Comparison of ENCODE assay signal across 2 cellular contexts in the genomic region with DNA sequence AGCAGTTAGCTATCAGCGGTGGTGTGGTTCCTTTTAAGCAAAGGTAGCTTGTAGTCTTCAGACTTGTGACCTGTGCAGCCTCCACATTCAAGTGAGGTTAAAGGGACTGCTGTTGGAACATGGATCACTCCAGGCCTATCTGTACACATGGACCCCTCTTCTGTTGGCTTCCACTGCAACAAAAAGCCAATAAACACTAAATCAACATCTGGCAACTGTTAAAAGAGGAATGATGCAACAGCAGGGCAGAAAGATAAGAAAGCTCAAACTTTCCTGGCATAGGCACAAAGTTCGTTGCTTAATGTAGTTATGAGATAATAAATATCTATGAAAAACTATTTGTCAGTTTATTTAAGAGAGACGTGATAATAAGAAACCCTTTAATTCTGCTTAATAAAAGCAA.
TF ChIP-seq lines count a peak whose summit lies in the region.

No MANE protein-coding gene starts in this region.

TF ChIP-seq in K562, 482 proteins besides CTCF, POLR2A, EP300 and RAD21 (continued from another document and continues in another):
- no peak for TF ChIP-seq EGR1 (conservative IDR thresholded peaks at IDR 0.05)
- no peak for TF ChIP-seq ZFPM2 (CRISPR knock-in tag; IDR thresholded peaks at IDR 0.05)
- peak; percentile 47; the same call in 1 of the 2 replicates for TF ChIP-seq SMAD4 (CRISPR knock-in tag; conservative IDR thresholded peaks at IDR 0.05)
- 0 out of 2 replicates have a peak, but pooled peaks have one; percentile 40 for TF ChIP-seq ZNF584 (CRISPR knock-in tag; IDR thresholded peaks at IDR 0.05; ENCODE audit: low read depth)
- no peak for TF ChIP-seq SIN3B (IDR thresholded peaks at IDR 0.05; ENCODE audit: low read depth)
- TF ChIP-seq ATF1 (CRISPR knock-in tag; IDR thresholded peaks at IDR 0.05) = no peak
- TF ChIP-seq ATF1 (tag; IDR thresholded peaks at IDR 0.05) = peak; percentile 57
- no peak for TF ChIP-seq CTCFL (IDR thresholded peaks at IDR 0.05; ENCODE audit: borderline replicate concordance, insufficient read depth, low read depth, low read length, poor library complexity, severe bottlenecking)
- TF ChIP-seq PRMT5 (CRISPR knock-in tag; IDR thresholded peaks at IDR 0.05) = no peak
- TF ChIP-seq STAT5A (IDR thresholded peaks at IDR 0.05; ENCODE audit: borderline replicate concordance, low read length) = peak; percentile 69; the same call in 1 of the 2 replicates
- TF ChIP-seq ZNF239 (CRISPR knock-in tag; IDR thresholded peaks at IDR 0.05) = no peak
- TF ChIP-seq ZNF589 (CRISPR knock-in tag; IDR thresholded peaks at IDR 0.05; ENCODE audit: low read depth) = peak; percentile 80
- no peak for TF ChIP-seq ETS2 (tag; IDR thresholded peaks at IDR 0.05; ENCODE audit: borderline replicate concordance, poor library complexity, severe bottlenecking)
- TF ChIP-seq MEIS2 (IDR thresholded peaks at IDR 0.05; ENCODE audit: partially characterized antibody) = peak; percentile 97
- no peak for TF ChIP-seq ZBED1 (IDR thresholded peaks at IDR 0.05)
- TF ChIP-seq POLR2H (tag; IDR thresholded peaks at IDR 0.05; ENCODE audit: low read depth) = peak; percentile 37; the same call in 1 of the 2 replicates
- no peak for TF ChIP-seq SRSF3 (IDR thresholded peaks at IDR 0.05; ENCODE audit: insufficient read depth, low read length)
- peak; percentile 79 for TF ChIP-seq RNF2 (IDR thresholded peaks at IDR 0.05)
- TF ChIP-seq, protein P1, sequence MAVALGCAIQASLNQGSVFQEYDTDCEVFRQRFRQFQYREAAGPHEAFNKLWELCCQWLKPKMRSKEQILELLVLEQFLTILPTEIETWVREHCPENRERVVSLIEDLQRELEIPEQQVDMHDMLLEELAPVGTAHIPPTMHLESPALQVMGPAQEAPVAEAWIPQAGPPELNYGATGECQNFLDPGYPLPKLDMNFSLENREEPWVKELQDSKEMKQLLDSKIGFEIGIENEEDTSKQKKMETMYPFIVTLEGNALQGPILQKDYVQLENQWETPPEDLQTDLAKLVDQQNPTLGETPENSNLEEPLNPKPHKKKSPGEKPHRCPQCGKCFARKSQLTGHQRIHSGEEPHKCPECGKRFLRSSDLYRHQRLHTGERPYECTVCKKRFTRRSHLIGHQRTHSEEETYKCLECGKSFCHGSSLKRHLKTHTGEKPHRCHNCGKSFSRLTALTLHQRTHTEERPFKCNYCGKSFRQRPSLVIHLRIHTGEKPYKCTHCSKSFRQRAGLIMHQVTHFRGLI (CRISPR knock-in tag; IDR thresholded peaks at IDR 0.05) = no peak
- 0 out of 2 replicates have a peak, but pooled peaks have one; percentile 53 for TF ChIP-seq GATAD2A (IDR thresholded peaks at IDR 0.05)
- TF ChIP-seq CBX3 (IDR thresholded peaks at IDR 0.05; ENCODE audit: borderline replicate concordance in 1 of 2, low read length in 2 of 2) = peak in 1 of 2 experiments; percentile 53; a peak in 1 of 3 replicates
- TF ChIP-seq THRB (CRISPR knock-in tag; conservative IDR thresholded peaks at IDR 0.05) = no peak
- TF ChIP-seq BCL6 (CRISPR knock-in tag; IDR thresholded peaks at IDR 0.05) = no peak
- 0 out of 2 replicates have a peak, but pooled peaks have one; percentile 38 for TF ChIP-seq ZNF583 (CRISPR knock-in tag; IDR thresholded peaks at IDR 0.05)
- TF ChIP-seq TOE1 (IDR thresholded peaks at IDR 0.05; ENCODE audit: borderline replicate concordance) = no peak; the same call in 1 of the 2 replicates
- TF ChIP-seq TOE1 (CRISPR knock-in tag; IDR thresholded peaks at IDR 0.05; ENCODE audit: borderline replicate concordance, low read depth) = no peak
- TF ChIP-seq, protein P2, sequence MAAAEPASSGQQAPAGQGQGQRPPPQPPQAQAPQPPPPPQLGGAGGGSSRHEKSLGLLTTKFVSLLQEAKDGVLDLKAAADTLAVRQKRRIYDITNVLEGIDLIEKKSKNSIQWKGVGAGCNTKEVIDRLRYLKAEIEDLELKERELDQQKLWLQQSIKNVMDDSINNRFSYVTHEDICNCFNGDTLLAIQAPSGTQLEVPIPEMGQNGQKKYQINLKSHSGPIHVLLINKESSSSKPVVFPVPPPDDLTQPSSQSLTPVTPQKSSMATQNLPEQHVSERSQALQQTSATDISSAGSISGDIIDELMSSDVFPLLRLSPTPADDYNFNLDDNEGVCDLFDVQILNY (CRISPR knock-in tag; IDR thresholded peaks at IDR 0.05) = no peak
- TF ChIP-seq, protein P3, sequence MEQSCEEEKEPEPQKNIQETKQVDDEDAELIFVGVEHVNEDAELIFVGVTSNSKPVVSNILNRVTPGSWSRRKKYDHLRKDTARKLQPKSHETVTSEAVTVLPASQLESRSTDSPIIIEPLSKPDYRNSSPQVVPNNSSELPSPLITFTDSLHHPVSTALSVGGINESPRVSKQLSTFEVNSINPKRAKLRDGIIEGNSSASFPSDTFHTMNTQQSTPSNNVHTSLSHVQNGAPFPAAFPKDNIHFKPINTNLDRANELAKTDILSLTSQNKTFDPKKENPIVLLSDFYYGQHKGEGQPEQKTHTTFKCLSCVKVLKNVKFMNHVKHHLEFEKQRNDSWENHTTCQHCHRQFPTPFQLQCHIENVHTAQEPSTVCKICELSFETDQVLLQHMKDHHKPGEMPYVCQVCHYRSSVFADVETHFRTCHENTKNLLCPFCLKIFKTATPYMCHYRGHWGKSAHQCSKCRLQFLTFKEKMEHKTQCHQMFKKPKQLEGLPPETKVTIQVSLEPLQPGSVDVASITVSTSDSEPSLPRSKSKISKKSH (CRISPR knock-in tag; IDR thresholded peaks at IDR 0.05) = no peak
- peak; percentile 62 for TF ChIP-seq MTA2 (IDR thresholded peaks at IDR 0.05; ENCODE audit: low read depth)

TF ChIP-seq in liver, 16 proteins besides CTCF, POLR2A, EP300 and RAD21 (continued from another document):
- TF ChIP-seq, protein P4, sequence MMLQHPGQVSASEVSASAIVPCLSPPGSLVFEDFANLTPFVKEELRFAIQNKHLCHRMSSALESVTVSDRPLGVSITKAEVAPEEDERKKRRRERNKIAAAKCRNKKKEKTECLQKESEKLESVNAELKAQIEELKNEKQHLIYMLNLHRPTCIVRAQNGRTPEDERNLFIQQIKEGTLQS (IDR thresholded peaks at IDR 0.05) = peak; percentile 94
- TF ChIP-seq HNF4G (IDR thresholded peaks at IDR 0.05) = peak; percentile 56
- TF ChIP-seq EGR1 (IDR thresholded peaks at IDR 0.05; ENCODE audit: low read depth in 2 of 2) = peak in 1 of 2 donors; percentile 66
- peak; percentile 84 for TF ChIP-seq YY1 (IDR thresholded peaks at IDR 0.05)
- TF ChIP-seq SP1 (IDR thresholded peaks at IDR 0.05) = peak; percentile 89
- TF ChIP-seq HNF4A (conservative IDR thresholded peaks at IDR 0.05) = peak; percentile 86 to 88
- peak; percentile 80 for TF ChIP-seq MAX (IDR thresholded peaks at IDR 0.05)
- peak; percentile 80 to 90 for TF ChIP-seq JUND (IDR thresholded peaks at IDR 0.05)
- TF ChIP-seq, protein P5, sequence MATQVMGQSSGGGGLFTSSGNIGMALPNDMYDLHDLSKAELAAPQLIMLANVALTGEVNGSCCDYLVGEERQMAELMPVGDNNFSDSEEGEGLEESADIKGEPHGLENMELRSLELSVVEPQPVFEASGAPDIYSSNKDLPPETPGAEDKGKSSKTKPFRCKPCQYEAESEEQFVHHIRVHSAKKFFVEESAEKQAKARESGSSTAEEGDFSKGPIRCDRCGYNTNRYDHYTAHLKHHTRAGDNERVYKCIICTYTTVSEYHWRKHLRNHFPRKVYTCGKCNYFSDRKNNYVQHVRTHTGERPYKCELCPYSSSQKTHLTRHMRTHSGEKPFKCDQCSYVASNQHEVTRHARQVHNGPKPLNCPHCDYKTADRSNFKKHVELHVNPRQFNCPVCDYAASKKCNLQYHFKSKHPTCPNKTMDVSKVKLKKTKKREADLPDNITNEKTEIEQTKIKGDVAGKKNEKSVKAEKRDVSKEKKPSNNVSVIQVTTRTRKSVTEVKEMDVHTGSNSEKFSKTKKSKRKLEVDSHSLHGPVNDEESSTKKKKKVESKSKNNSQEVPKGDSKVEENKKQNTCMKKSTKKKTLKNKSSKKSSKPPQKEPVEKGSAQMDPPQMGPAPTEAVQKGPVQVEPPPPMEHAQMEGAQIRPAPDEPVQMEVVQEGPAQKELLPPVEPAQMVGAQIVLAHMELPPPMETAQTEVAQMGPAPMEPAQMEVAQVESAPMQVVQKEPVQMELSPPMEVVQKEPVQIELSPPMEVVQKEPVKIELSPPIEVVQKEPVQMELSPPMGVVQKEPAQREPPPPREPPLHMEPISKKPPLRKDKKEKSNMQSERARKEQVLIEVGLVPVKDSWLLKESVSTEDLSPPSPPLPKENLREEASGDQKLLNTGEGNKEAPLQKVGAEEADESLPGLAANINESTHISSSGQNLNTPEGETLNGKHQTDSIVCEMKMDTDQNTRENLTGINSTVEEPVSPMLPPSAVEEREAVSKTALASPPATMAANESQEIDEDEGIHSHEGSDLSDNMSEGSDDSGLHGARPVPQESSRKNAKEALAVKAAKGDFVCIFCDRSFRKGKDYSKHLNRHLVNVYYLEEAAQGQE (IDR thresholded peaks at IDR 0.05) = peak; percentile 80
- peak; percentile 55 for TF ChIP-seq TAF1 (conservative IDR thresholded peaks at IDR 0.05)
